1 cellular context compared by ENCODE assay signal in the genomic region with DNA sequence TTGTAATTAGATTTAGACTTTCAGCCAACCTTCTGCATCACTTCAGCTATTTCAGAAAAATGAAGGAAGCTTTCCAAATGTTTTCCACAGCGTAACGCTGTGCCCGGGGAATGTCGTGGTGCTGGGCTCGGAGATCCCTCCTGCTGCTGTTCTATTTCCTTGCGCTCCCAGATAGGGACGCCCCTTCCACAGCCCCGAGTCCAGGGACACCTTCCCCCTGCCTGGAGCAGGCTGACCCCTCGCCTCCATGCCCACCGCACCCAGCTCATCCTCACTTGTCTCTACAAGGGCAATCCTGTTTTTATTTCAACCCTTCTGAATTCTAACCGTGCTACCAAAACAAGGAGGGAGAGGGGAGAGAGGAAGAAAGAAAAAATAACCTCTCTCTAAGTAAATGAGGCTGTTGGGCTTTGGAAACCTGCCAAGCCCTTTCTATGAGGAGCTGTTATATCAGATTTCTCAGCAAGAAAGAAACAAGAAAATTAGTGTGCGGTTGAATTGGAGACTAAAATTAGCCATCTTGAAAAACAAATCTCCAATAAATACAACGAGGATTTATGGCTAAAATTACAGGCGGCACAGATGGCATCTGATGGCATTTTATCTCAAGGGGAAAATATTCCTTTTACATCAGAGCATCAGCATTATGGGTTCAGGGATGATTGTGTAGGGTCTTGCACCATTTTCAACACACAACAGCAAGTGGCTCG.
TF ChIP-seq lines count a peak whose summit lies in the region.

No MANE protein-coding gene starts in this region.

TF ChIP-seq in SK-N-SH treated with all-trans-retinoic acid at 6 μM for 48 hours, 23 proteins besides CTCF, POLR2A, EP300 and RAD21 (continued from another document):
- TF ChIP-seq, protein P1, sequence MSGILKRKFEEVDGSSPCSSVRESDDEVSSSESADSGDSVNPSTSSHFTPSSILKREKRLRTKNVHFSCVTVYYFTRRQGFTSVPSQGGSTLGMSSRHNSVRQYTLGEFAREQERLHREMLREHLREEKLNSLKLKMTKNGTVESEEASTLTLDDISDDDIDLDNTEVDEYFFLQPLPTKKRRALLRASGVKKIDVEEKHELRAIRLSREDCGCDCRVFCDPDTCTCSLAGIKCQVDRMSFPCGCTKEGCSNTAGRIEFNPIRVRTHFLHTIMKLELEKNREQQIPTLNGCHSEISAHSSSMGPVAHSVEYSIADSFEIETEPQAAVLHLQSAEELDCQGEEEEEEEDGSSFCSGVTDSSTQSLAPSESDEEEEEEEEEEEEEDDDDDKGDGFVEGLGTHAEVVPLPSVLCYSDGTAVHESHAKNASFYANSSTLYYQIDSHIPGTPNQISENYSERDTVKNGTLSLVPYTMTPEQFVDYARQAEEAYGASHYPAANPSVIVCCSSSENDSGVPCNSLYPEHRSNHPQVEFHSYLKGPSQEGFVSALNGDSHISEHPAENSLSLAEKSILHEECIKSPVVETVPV (CRISPR knock-in tag; IDR thresholded peaks at IDR 0.05) = no peak
- TF ChIP-seq, protein P2, sequence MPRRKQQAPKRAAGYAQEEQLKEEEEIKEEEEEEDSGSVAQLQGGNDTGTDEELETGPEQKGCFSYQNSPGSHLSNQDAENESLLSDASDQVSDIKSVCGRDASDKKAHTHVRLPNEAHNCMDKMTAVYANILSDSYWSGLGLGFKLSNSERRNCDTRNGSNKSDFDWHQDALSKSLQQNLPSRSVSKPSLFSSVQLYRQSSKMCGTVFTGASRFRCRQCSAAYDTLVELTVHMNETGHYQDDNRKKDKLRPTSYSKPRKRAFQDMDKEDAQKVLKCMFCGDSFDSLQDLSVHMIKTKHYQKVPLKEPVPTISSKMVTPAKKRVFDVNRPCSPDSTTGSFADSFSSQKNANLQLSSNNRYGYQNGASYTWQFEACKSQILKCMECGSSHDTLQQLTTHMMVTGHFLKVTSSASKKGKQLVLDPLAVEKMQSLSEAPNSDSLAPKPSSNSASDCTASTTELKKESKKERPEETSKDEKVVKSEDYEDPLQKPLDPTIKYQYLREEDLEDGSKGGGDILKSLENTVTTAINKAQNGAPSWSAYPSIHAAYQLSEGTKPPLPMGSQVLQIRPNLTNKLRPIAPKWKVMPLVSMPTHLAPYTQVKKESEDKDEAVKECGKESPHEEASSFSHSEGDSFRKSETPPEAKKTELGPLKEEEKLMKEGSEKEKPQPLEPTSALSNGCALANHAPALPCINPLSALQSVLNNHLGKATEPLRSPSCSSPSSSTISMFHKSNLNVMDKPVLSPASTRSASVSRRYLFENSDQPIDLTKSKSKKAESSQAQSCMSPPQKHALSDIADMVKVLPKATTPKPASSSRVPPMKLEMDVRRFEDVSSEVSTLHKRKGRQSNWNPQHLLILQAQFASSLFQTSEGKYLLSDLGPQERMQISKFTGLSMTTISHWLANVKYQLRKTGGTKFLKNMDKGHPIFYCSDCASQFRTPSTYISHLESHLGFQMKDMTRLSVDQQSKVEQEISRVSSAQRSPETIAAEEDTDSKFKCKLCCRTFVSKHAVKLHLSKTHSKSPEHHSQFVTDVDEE (CRISPR knock-in tag; IDR thresholded peaks at IDR 0.05) = no peak
- TF ChIP-seq ESRRG (CRISPR knock-in tag; IDR thresholded peaks at IDR 0.05) (no peak), ISL1 (CRISPR knock-in tag; IDR thresholded peaks at IDR 0.05) (no peak), BACH2 (CRISPR knock-in tag; IDR thresholded peaks at IDR 0.05; ENCODE audit: borderline replicate concordance) (no peak), GLIS3 (CRISPR knock-in tag; IDR thresholded peaks at IDR 0.05) (no peak), CREB5 (CRISPR knock-in tag; IDR thresholded peaks at IDR 0.05; ENCODE audit: low read depth) (no peak), ZNF70 (CRISPR knock-in tag; IDR thresholded peaks at IDR 0.05) (no peak), ARNTL (CRISPR knock-in tag; IDR thresholded peaks at IDR 0.05; ENCODE audit: borderline replicate concordance, low read depth) (no peak), TOX (CRISPR knock-in tag; IDR thresholded peaks at IDR 0.05; ENCODE audit: borderline replicate concordance) (no peak), ZNF8 (CRISPR knock-in tag; IDR thresholded peaks at IDR 0.05) (no peak), PPARA (CRISPR knock-in tag; IDR thresholded peaks at IDR 0.05; ENCODE audit: borderline replicate concordance) (no peak), SNAI2 (CRISPR knock-in tag; IDR thresholded peaks at IDR 0.05) (no peak), RARB (CRISPR knock-in tag; IDR thresholded peaks at IDR 0.05) (no peak), ZFP30 (CRISPR knock-in tag; IDR thresholded peaks at IDR 0.05) (no peak)
